Comparison of ENCODE assay signal across 8 cellular contexts in genomic region chr2:241355983-241356870, GRCh38. TPM values are rescaled to one million over a fixed set of nuclear protein-coding genes. Genes with fewer than 3 reads are reported as not detected.
A peak's percentile ranks its signal among the peaks of the same experiment; 100 is the strongest.
DNase-seq lines count a peak whose midpoint lies in the region; ATAC-seq, FAIRE-seq and TF ChIP-seq lines count a peak whose summit lies in the region.

Gene FARP2, plus strand, starts transcription at chr2:241356285. Its CDS starts 16,823 bp downstream, at chr2:241373108.

- H3K27ac ChIP-seq in small intestine (ENCODE audit: low read depth in 1 of 2, low read length in 1 of 2) = peak within 1 kb of the TSS; percentile 91 to 96

- FAIRE-seq in bronchial epithelial cell (lab: Jason Lieb, UNC) = no peak
- FAIRE-seq in small intestine (lab: Jason Lieb, UNC) = no peak

- 0 to 1% (median 0%) methylated on average over 85 to 101 of the region's 101 CpGs for WGBS in small intestine, 3 donors

- POLR2A ChIA-PET in WTC11 (lab: Charles Lee) = no interaction called here

- H3K4me3 ChIP-seq in bronchial epithelial cell (ENCODE audit: low read depth, low read length) = peak within 1 kb of the TSS; percentile 68
- H3K4me3 ChIP-seq in small intestine (ENCODE audit: low read depth in 1 of 2, low read length in 2 of 2) = peak within 1 kb of the TSS; percentile 72 to 85

- peak within 1 kb of the TSS; percentile 74 for H3K4me3 Mint-ChIP-seq in WTC11

- no peaks in the 10 kb centered on the region for H3K27me3 Mint-ChIP-seq in WTC11 (ENCODE audit: low read depth)

- H3K27ac Mint-ChIP-seq in WTC11 = peak within 1 kb of the TSS; percentile 94

- peak; percentile 96 for DNase-seq in AG08396 (ENCODE audit: low spot score)
- peak; percentile 96 for DNase-seq in NCI-H226
- peak; percentile 98 for DNase-seq in WTC11 (ENCODE audit: low spot score)
- DNase-seq in bronchial epithelial cell (ENCODE audit: low read depth) = peak; percentile 92
- peak; percentile 94 for DNase-seq in iPS-NIHi11 (ENCODE audit: low spot score)
- DNase-seq in small intestine = peak; percentile 99

- H3K27me3 ChIP-seq in bronchial epithelial cell (ENCODE audit: control insufficient read depth, insufficient read depth, low read length) (no peaks in the 10 kb centered on the region), small intestine (ENCODE audit: control insufficient read depth in 2 of 2, insufficient read depth in 2 of 2, low read length in 2 of 2) (no peaks in the 10 kb centered on the region)

- H3K9me3 ChIP-seq in small intestine (ENCODE audit: control insufficient read depth, low read depth) = no peaks in the 10 kb centered on the region

- peaks cover 29% of the 10 kb centered on the region for H3K36me3 Mint-ChIP-seq in WTC11

- peaks cover 3 to 12% of the 10 kb centered on the region in 2 donors for H3K4me1 ChIP-seq in small intestine (ENCODE audit: control insufficient read depth in 2 of 2, insufficient read depth in 1 of 2, low read depth in 1 of 2, low read length in 1 of 2)

- no peaks in the 10 kb centered on the region for H3K9me3 Mint-ChIP-seq in WTC11

- ATAC-seq in GM19023 (IDR thresholded peaks at IDR 0.05; ENCODE audit: unreplicated experiment) (peak; percentile 83), HG03196 (IDR thresholded peaks at IDR 0.05; ENCODE audit: unreplicated experiment) (peak; percentile 84), WTC11 (peak; percentile 84)

- TF ChIP-seq CTCF in WTC11 (IDR thresholded peaks at IDR 0.05) = no peak
- TF ChIP-seq CTCF in bronchial epithelial cell (IDR thresholded peaks at IDR 0.05; ENCODE audit: insufficient read depth, low read length, severe bottlenecking) = no peak

- CTCF ChIA-PET in WTC11 (lab: Charles Lee) = interaction anchor here (1.0 kb wide), 1 partner anchor 522 kb away, joined by 3 read pairs; no protein-coding TSS in a partner anchor

- peaks cover 36% of the 10 kb centered on the region for H3K4me1 Mint-ChIP-seq in WTC11

- H3K36me3 ChIP-seq in bronchial epithelial cell (ENCODE audit: control insufficient read depth, insufficient read depth, low read length) (peaks cover 7% of the 10 kb centered on the region), small intestine (ENCODE audit: control insufficient read depth in 2 of 2, insufficient read depth in 2 of 2, low read length in 2 of 2) (peaks cover 0 to 4% of the 10 kb centered on the region in 2 donors)

TF ChIP-seq in WTC11, 78 proteins besides CTCF, POLR2A, EP300 and RAD21 (continues in another document):
- TF ChIP-seq SP1 (CRISPR knock-in tag; conservative IDR thresholded peaks at IDR 0.05) (peak; percentile 92), ESRRA (CRISPR knock-in tag; IDR thresholded peaks at IDR 0.05; ENCODE audit: borderline replicate concordance) (no peak), CDX4 (CRISPR knock-in tag; IDR thresholded peaks at IDR 0.05; ENCODE audit: borderline replicate concordance) (no peak), FOXJ3 (CRISPR knock-in tag; IDR thresholded peaks at IDR 0.05; ENCODE audit: borderline replicate concordance) (no peak), RELA (CRISPR knock-in tag; IDR thresholded peaks at IDR 0.05; ENCODE audit: borderline replicate concordance) (no peak), JUN (CRISPR knock-in tag; IDR thresholded peaks at IDR 0.05) (0 out of 2 replicates have a peak, but pooled peaks have one; percentile 47), ZNF512 (CRISPR knock-in tag; IDR thresholded peaks at IDR 0.05; ENCODE audit: borderline replicate concordance) (no peak), TEAD4 (CRISPR knock-in tag; IDR thresholded peaks at IDR 0.05) (no peak), NR1H2 (CRISPR knock-in tag; IDR thresholded peaks at IDR 0.05) (no peak), GABPB1 (CRISPR knock-in tag; IDR thresholded peaks at IDR 0.05) (0 out of 2 replicates have a peak, but pooled peaks have one; percentile 1), NR3C1 (CRISPR knock-in tag; conservative IDR thresholded peaks at IDR 0.05; ENCODE audit: low read depth) (no peak), ATF1 (CRISPR knock-in tag; IDR thresholded peaks at IDR 0.05) (no peak), ATF3 (CRISPR knock-in tag; conservative IDR thresholded peaks at IDR 0.05) (no peak), E2F1 (CRISPR knock-in tag; IDR thresholded peaks at IDR 0.05) (no peak), ZSCAN18 (CRISPR knock-in tag; IDR thresholded peaks at IDR 0.05) (no peak), ZMAT4 (CRISPR knock-in tag; IDR thresholded peaks at IDR 0.05) (no peak), NR2C2 (CRISPR knock-in tag; IDR thresholded peaks at IDR 0.05) (no peak), SMAD3 (CRISPR knock-in tag; IDR thresholded peaks at IDR 0.05; ENCODE audit: borderline replicate concordance) (0 out of 2 replicates have a peak, but pooled peaks have one; percentile 53), USF1 (CRISPR knock-in tag; IDR thresholded peaks at IDR 0.05) (no peak), ZNF425 (CRISPR knock-in tag; conservative IDR thresholded peaks at IDR 0.05) (no peak)

RNA-seq across cellular contexts. Expression of gene FARP2, which starts in this region (rescaled TPM):
- total RNA-seq in WTC11 (2021) (28.2 to 37.8 TPM (median 33.6 TPM) in 3 replicates), bronchial epithelial cell (25.0 and 35.8 TPM in 2 replicates)
- 10 to 100 TPM; 25.7 to 60.6 (median 38.9) TPM for polyA plus RNA-seq in small intestine

Comparison
In these comparisons a context has a peak if more than half of its experiments do, and no peak if none do; other contexts are left out.
1. Peak in every context shown above with its lines: DNase-seq, ATAC-seq, H3K4me3 ChIP-seq and H3K27ac ChIP-seq.